Comparison of ENCODE assay signal across 19 cellular contexts in genomic region chr2:111653103-111653624, GRCh38.
DNase-seq lines count a peak whose midpoint lies in the region; FAIRE-seq and TF ChIP-seq lines count a peak whose summit lies in the region.
"Had no signal": no experiment of that assay in that cellular context is flagged by ENCODE, and none has a peak within 500 bp of the region (broad histone marks: within the 10 kb centered on the region; RNA-seq: fewer than 3 reads in every experiment).

No MANE protein-coding gene starts in this region.

- 80 to 96% methylated on average over 1 of the region's 1 CpG for WGBS in thyroid gland, 2 donors

- peak; percentile 38 for TF ChIP-seq CTCF in Loucy (conservative IDR thresholded peaks at IDR 0.05; ENCODE audit: low read length)
- TF ChIP-seq CTCF in OCI-LY7 (conservative IDR thresholded peaks at IDR 0.05; ENCODE audit: low read length), result 0 out of 2 replicates have a peak, but pooled peaks have one; percentile 27
- TF ChIP-seq CTCF in thyroid gland (IDR thresholded peaks at IDR 0.05), result no peak

- no peaks in the 10 kb centered on the region for H3K9me2 ChIP-seq in Loucy (replicated peaks; ENCODE audit: low read depth, low read length)
- H3K9me2 ChIP-seq in OCI-LY7 (ENCODE audit: insufficient read depth, low read length), result no peaks in the 10 kb centered on the region

- no TSS peak for BruUV-seq in OCI-LY7 (replicated peaks; lab: Mats Ljungman, UMichigan)

- CTCF ChIA-PET in OCI-LY7 (lab: Charles Lee; ENCODE audit: unreplicated experiment), result no interaction called here

- no peak for TF ChIP-seq POLR2A in thyroid gland (IDR thresholded peaks at IDR 0.05)

- H4K20me1 ChIP-seq in Loucy (ENCODE audit: insufficient read depth, low read length, poor library complexity, severe bottlenecking) (no peaks in the 10 kb centered on the region), OCI-LY7 (ENCODE audit: insufficient read depth, low read length) (no peaks in the 10 kb centered on the region)

- H3K79me2 ChIP-seq in Loucy (ENCODE audit: insufficient read depth, low read length), result no peaks in the 10 kb centered on the region
- H3K79me2 ChIP-seq in OCI-LY7 (ENCODE audit: insufficient read depth, low read depth, low read length), result no peaks in the 10 kb centered on the region

- H3K27ac ChIP-seq in OCI-LY7 (ENCODE audit: low read depth, low read length, poor library complexity, severe bottlenecking), result no peak overlapping the region
- peak overlapping the region; percentile 12 for H3K27ac ChIP-seq in epithelial cell of prostate
- H3K27ac ChIP-seq in thyroid gland, result peak overlapping the region in 1 of 3 donors; percentile 31
- H3K27ac ChIP-seq: SJSA1 had no signal

- no peaks in the 10 kb centered on the region for H3K4me1 ChIP-seq in Loucy (ENCODE audit: insufficient read depth, low read length, poor library complexity, severe bottlenecking)
- H3K4me1 ChIP-seq in OCI-LY7 (ENCODE audit: insufficient read depth, low read length, poor library complexity, severe bottlenecking), result no peaks in the 10 kb centered on the region
- H3K4me1 ChIP-seq in thyroid gland, result peaks cover 0 to 6% of the 10 kb centered on the region in 2 donors

- H2AFZ ChIP-seq in Loucy (ENCODE audit: low read length), result no peak overlapping the region
- H2AFZ ChIP-seq in OCI-LY7 (ENCODE audit: low read length), result no peak overlapping the region

- H3K27me3 ChIP-seq in Loucy (ENCODE audit: insufficient read depth, low read length, poor library complexity, severe bottlenecking) (no peaks in the 10 kb centered on the region), thyroid gland (no peaks in the 10 kb centered on the region)
- H3K27me3 ChIP-seq: SJSA1 had no signal

- intact Hi-C loops in OCI-LY7 (cut with micrococcal nuclease; ENCODE audit: unreplicated experiment), result no loop called here
- intact Hi-C loops in thyroid gland (cut with DNase I), result no loop called here

- no peaks in the 10 kb centered on the region for H3K9me3 ChIP-seq in Loucy (ENCODE audit: insufficient read depth, low read depth, low read length)
- peaks cover 7% of the 10 kb centered on the region; the same call in 1 of the 2 replicates for H3K9me3 ChIP-seq in OCI-LY7 (ENCODE audit: low read length)
- H3K9me3 ChIP-seq in thyroid gland, result no peaks in the 10 kb centered on the region
- H3K9me3 ChIP-seq: SJSA1 had no signal

- H3K4me2 ChIP-seq in Loucy (ENCODE audit: low read depth, low read length, poor library complexity, severe bottlenecking) (no peak overlapping the region), OCI-LY7 (ENCODE audit: low read length) (no peak overlapping the region)

- DNase-seq in OCI-LY7 (ENCODE audit: low spot score), result no peak
- DNase-seq in epithelial cell of prostate (ENCODE audit: low read depth, low spot score), result no peak
- no peak for DNase-seq in urothelium cell line (ENCODE audit: low spot score)
- DNase-seq in thyroid gland, result no peak
- DNase-seq in NCI-H226, result no peak
- no peak for DNase-seq in NCI-H510A treated with DMSO at 0.1 percent for 48 hours (lab: John Stamatoyannopoulos, UW)
- DNase-seq: CD4-positive, CD25-positive, alpha-beta regulatory T cell; H7; KBM-7; NCI-H1092 treated with DMSO at 0.1 percent for 48 hours; NCI-H1436 treated with DMSO at 0.1 percent for 48 hours; NCI-H1930; NCI-H510A; NCI-H774; NK-92 treated with Interleukin-12 subunit alpha and Interleukin-12 subunit beta, amount 100 ng/mL, for 24 hours; OCI-M1 had no signal

- no peak overlapping the region for H3K9ac ChIP-seq in Loucy (ENCODE audit: low read depth, low read length, poor library complexity, severe bottlenecking)

- H3K36me3 ChIP-seq in Loucy (ENCODE audit: insufficient read depth, low read length) (no peaks in the 10 kb centered on the region), OCI-LY7 (ENCODE audit: insufficient read depth, low read length) (no peaks in the 10 kb centered on the region), thyroid gland (no peaks in the 10 kb centered on the region)
- H3K36me3 ChIP-seq: SJSA1 had no signal

- peak; percentile 87 for FAIRE-seq in urothelium cell line (lab: Jason Lieb, UNC)
- FAIRE-seq: RCC 7860 had no signal

- POLR2A ChIA-PET in OCI-LY7 (lab: Charles Lee), result interaction anchor here (0.6 kb wide), 1 partner anchor 389 kb away, joined by 3 read pairs; no protein-coding TSS in a partner anchor

- no peaks in the 10 kb centered on the region for H3F3A ChIP-seq in Loucy (ENCODE audit: low read depth)

- no peak overlapping the region for H3K4me3 ChIP-seq in Loucy (ENCODE audit: low read length, poor library complexity, severe bottlenecking)
- no peak overlapping the region for H3K4me3 ChIP-seq in OCI-LY7 (ENCODE audit: low read depth, low read length, poor library complexity, severe bottlenecking)
- H3K4me3 ChIP-seq in thyroid gland (replicated peaks in 1 of 3), result no peak overlapping the region
- H3K4me3 ChIP-seq: SJSA1 had no signal

Comparison
In these comparisons a context has a peak if more than half of its experiments do, and no peak if none do; other contexts are left out.
1. CTCF ChIP-seq: peak in Loucy (single experiment) and OCI-LY7 (single experiment); none in thyroid gland (0 of 6).